ENCODE assay signal across 23 cellular contexts in the genomic region with DNA sequence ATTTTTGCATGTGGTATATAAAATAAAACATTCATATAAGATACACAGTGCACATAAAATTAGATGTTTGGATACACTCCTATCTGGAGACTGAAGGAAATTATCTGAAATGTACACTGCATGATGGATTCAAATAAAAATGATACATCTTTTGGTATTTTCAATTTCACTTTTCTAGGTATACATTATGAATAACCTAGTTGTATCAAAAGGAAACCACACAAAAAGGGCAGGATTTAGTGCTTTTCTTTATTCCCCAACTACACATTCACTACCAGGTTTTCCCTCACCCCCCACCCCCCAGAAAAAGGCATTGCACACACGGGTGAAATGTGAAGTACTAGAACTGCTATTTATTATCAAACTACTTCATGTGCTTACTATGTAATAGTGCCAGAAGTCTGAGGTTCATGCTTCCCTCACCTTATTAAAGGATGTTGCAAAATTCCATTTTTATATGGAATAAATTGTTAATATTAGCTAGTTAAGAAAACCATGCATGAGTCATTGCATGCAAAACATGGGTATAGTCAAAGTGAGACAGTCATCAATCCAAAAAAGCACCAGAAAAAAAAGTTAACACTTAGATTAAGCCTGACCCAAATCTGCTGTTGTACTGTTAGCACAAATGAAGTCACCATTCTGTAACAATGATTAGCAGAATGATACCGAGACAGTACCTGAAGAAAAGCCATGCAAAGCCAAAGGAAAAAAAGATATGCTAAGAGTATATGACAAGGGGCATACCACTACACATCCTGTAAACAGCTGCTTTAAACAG. TPM values are rescaled to one million over a fixed set of nuclear protein-coding genes. Genes with fewer than 3 reads are reported as not detected.
DNase-seq lines count a peak whose midpoint lies in the region; ATAC-seq and TF ChIP-seq lines count a peak whose summit lies in the region.
"Had no signal": no experiment of that assay in that cellular context is flagged by ENCODE, and none has a peak within 500 bp of the region (broad histone marks: within the 10 kb centered on the region; RNA-seq: fewer than 3 reads in every experiment).

No MANE protein-coding gene starts in this region.

- H3K9me3 ChIP-seq in OCI-LY7 (ENCODE audit: low read length) (no peaks in the 10 kb centered on the region), sigmoid colon (no peaks in the 10 kb centered on the region)

- H4K20me1 ChIP-seq in OCI-LY7 (ENCODE audit: insufficient read depth, low read length), result no peaks in the 10 kb centered on the region; the same call in 1 of the 2 replicates

- no peaks in the 10 kb centered on the region for H3K27me3 Mint-ChIP-seq in natural killer cell treated with Interleukin-12 subunit alpha and Interleukin-12 subunit beta and Interleukin-15 and Interleukin-18, amount 100 ng/mL, for 72 hours
- no peaks in the 10 kb centered on the region for H3K27me3 Mint-ChIP-seq in natural killer cell (ENCODE audit: low read depth in 2 of 2)
- H3K27me3 Mint-ChIP-seq: brain had no signal

- DNase-seq in natural killer cell treated with Interleukin-12 subunit alpha and Interleukin-12 subunit beta and Interleukin-15 and Interleukin-18, amount 100 ng/mL, for 72 hours (ENCODE audit: low spot score), result no peak
- DNase-seq in natural killer cell, result no peak
- DNase-seq in OCI-LY7 (ENCODE audit: low spot score), result no peak
- peak; percentile 7 for DNase-seq in stimulated activated naive CD8-positive, alpha-beta T cell treated with anti-CD3 and anti-CD28 coated beads, Interleukin-15, Interleukin-2, amounts not matched to agents 100 U/mL and 50 U/mL, for 24 hours
- DNase-seq in sigmoid colon, result no peak
- no peak for DNase-seq in HUDEP-2 (lab: John Stamatoyannopoulos, UW; ENCODE audit: unreplicated experiment in 76 of 76)
- no peak for DNase-seq in Right ventricle myocardium inferior (ENCODE audit: missing footprints)
- DNase-seq: activated CD4-positive, alpha-beta T cell treated with anti-CD3 and anti-CD28 coated beads for 1 hour; activated gamma-delta T cell treated with Interleukin-2 at 50 U/mL for 16 hours; dermis blood vessel endothelial cell; GDM1; NCI-H1694 treated with DMSO at 0.1 percent for 48 hours; NCI-H446; SHP77 treated with DMSO at 0.1 percent for 48 hours; stimulated activated CD4-positive, alpha-beta T cell treated with anti-CD3 and anti-CD28 coated beads, Interleukin-4, amount 100 ng/mL, for 4 hours; trophoblast cell had no signal

- ATAC-seq in natural killer cell treated with Interleukin-12 subunit alpha and Interleukin-12 subunit beta and Interleukin-15 and Interleukin-18, amount 100 ng/mL, for 72 hours, result peak in 1 of 2 donors; percentile 80
- ATAC-seq in natural killer cell, result no peak
- ATAC-seq in GM21423 (IDR thresholded peaks at IDR 0.05; ENCODE audit: unreplicated experiment), result peak; percentile 47
- peak; percentile 84 for ATAC-seq in stimulated activated naive CD8-positive, alpha-beta T cell treated with anti-CD3 and anti-CD28 coated beads, Interleukin-15, Interleukin-2, amounts not matched to agents 100 U/mL and 50 U/mL, for 24 hours
- ATAC-seq in Right ventricle myocardium inferior, result no peak
- ATAC-seq: sciatic nerve had no signal

- H3K4me1 ChIP-seq in OCI-LY7 (ENCODE audit: insufficient read depth, low read length, poor library complexity, severe bottlenecking) (no peaks in the 10 kb centered on the region), sigmoid colon (peaks cover 0 to 10% (median 4%) of the 10 kb centered on the region in 4 donors)

- no peaks in the 10 kb centered on the region for H3K9me2 ChIP-seq in OCI-LY7 (ENCODE audit: insufficient read depth, low read length)

- no peak overlapping the region for H3K4me3 ChIP-seq in OCI-LY7 (ENCODE audit: low read depth, low read length, poor library complexity, severe bottlenecking)
- H3K4me3 ChIP-seq in sigmoid colon, result no peak overlapping the region

- H2AFZ ChIP-seq in OCI-LY7 (ENCODE audit: low read length), result no peak overlapping the region

- no peak for TF ChIP-seq EP300 in sigmoid colon (IDR thresholded peaks at IDR 0.05)

- no peak overlapping the region for H3K27ac ChIP-seq in OCI-LY7 (ENCODE audit: low read depth, low read length, poor library complexity, severe bottlenecking)
- H3K27ac ChIP-seq in sigmoid colon, result no peak overlapping the region

- peaks cover 0 to 8% of the 10 kb centered on the region in 2 donors for H3K4me1 Mint-ChIP-seq in natural killer cell treated with Interleukin-12 subunit alpha and Interleukin-12 subunit beta and Interleukin-15 and Interleukin-18, amount 100 ng/mL, for 72 hours (ENCODE audit: low read depth in 2 of 2)
- H3K4me1 Mint-ChIP-seq in natural killer cell, result no peaks in the 10 kb centered on the region

- 83% methylated on average over 2 of the region's 2 CpGs for WGBS in sigmoid colon, 2 donors

- H3K36me3 ChIP-seq in OCI-LY7 (ENCODE audit: insufficient read depth, low read length), result peaks cover 65% of the 10 kb centered on the region
- H3K36me3 ChIP-seq in sigmoid colon, result peaks cover 17 to 74% (median 43%) of the 10 kb centered on the region in 4 donors

- H3K9me3 Mint-ChIP-seq in natural killer cell treated with Interleukin-12 subunit alpha and Interleukin-12 subunit beta and Interleukin-15 and Interleukin-18, amount 100 ng/mL, for 72 hours, result no peaks in the 10 kb centered on the region
- no peaks in the 10 kb centered on the region for H3K9me3 Mint-ChIP-seq in natural killer cell
- H3K9me3 Mint-ChIP-seq: brain had no signal

- no peak for TF ChIP-seq POLR2A in sigmoid colon (IDR thresholded peaks at IDR 0.05)

- peak overlapping the region; percentile 38 for H3K4me3 Mint-ChIP-seq in natural killer cell treated with Interleukin-12 subunit alpha and Interleukin-12 subunit beta and Interleukin-15 and Interleukin-18, amount 100 ng/mL, for 72 hours
- no peak overlapping the region for H3K4me3 Mint-ChIP-seq in natural killer cell
- H3K4me3 Mint-ChIP-seq: brain had no signal

- H3K4me2 ChIP-seq in OCI-LY7 (ENCODE audit: low read length), result no peak overlapping the region

- intact Hi-C loops in natural killer cell (cut with micrococcal nuclease) (no loop called here), OCI-LY7 (cut with micrococcal nuclease; ENCODE audit: unreplicated experiment) (no loop called here), sigmoid colon (cut with DNase I) (no loop called here), Right ventricle myocardium inferior (cut with DNase I) (no loop called here)

- TSS peak; percentile 20 for BruUV-seq in OCI-LY7 (replicated peaks; lab: Mats Ljungman, UMichigan)

- H3K27ac Mint-ChIP-seq in natural killer cell treated with Interleukin-12 subunit alpha and Interleukin-12 subunit beta and Interleukin-15 and Interleukin-18, amount 100 ng/mL, for 72 hours, result peak overlapping the region; percentile 39 to 63
- no peak overlapping the region for H3K27ac Mint-ChIP-seq in natural killer cell

- TF ChIP-seq CTCF in natural killer cell (IDR thresholded peaks at IDR 0.05) (no peak), OCI-LY7 (conservative IDR thresholded peaks at IDR 0.05; ENCODE audit: low read length) (no peak), sigmoid colon (IDR thresholded peaks at IDR 0.05) (no peak)

- POLR2A ChIA-PET in OCI-LY7 (lab: Charles Lee), result interaction anchor here (0.8 to 1.0 kb wide), 2 partner anchors 92 to 156 kb away, joined by 4 read pairs; no protein-coding TSS in a partner anchor

- CTCF ChIA-PET in OCI-LY7 (lab: Charles Lee; ENCODE audit: unreplicated experiment), result no interaction called here

- no peaks in the 10 kb centered on the region for H3K27me3 ChIP-seq in sigmoid colon

- peaks cover 29% of the 10 kb centered on the region for H3K36me3 Mint-ChIP-seq in natural killer cell treated with Interleukin-12 subunit alpha and Interleukin-12 subunit beta and Interleukin-15 and Interleukin-18, amount 100 ng/mL, for 72 hours
- peaks cover 40% of the 10 kb centered on the region for H3K36me3 Mint-ChIP-seq in natural killer cell

- no peaks in the 10 kb centered on the region for H3K79me2 ChIP-seq in OCI-LY7 (ENCODE audit: insufficient read depth, low read depth, low read length)

RNA-seq across cellular contexts. Expression of a gene that starts 49.3 kb away (rescaled TPM):
- total RNA-seq in natural killer cell treated with Interleukin-12 subunit alpha and Interleukin-12 subunit beta and Interleukin-15 and Interleukin-18, amount 100 ng/mL, for 72 hours, result not detected
- under 1 TPM in 1 of 3 donors, not detected in 2; 0.78 TPM for total RNA-seq in natural killer cell
- not detected in 2 replicates for total RNA-seq in OCI-LY7 (2014; rRNA removed; shearing (Covaris generic))
- not detected in 2 replicates for total RNA-seq in OCI-LY7 (2022)
- under 1 TPM in 1 of 4 donors, not detected in 3; 0.36 TPM for total RNA-seq in sigmoid colon
- under 1 TPM in 1 of 3 donors, not detected in 2; 0.07 TPM for polyA plus RNA-seq in sigmoid colon
- 0.81 TPM for total RNA-seq in Right ventricle myocardium inferior
- total RNA-seq: glomerular endothelial cell, MCF 10A, osteoblast, sciatic nerve had no signal
- polyA plus RNA-seq: liver had no signal

Comparison
In these comparisons a context has a peak if more than half of its experiments do, and no peak if none do; other contexts are left out.
1. H3K27ac Mint-ChIP-seq: peak in natural killer cell treated with Interleukin-12 subunit alpha and Interleukin-12 subunit beta and Interleukin-15 and Interleukin-18, amount 100 ng/mL, for 72 hours (2 of 2); none in natural killer cell (0 of 2).
2. ATAC-seq: peak in GM21423 (single experiment) and stimulated activated naive CD8-positive, alpha-beta T cell treated with anti-CD3 and anti-CD28 coated beads, Interleukin-15, Interleukin-2, amounts not matched to agents 100 U/mL and 50 U/mL, for 24 hours (single experiment); none in natural killer cell (0 of 3) and Right ventricle myocardium inferior (single experiment).